In genomic region chr15:58987501-58988010, GRCh38 we compare ENCODE assay signal across 1 cellular context.
TF ChIP-seq lines count a peak whose summit lies in the region.

RNF111 (plus strand) TSS chr15:58987663; CDS start chr15:59030823, 43,160 bp downstream.

TF ChIP-seq in K562, 482 proteins besides CTCF, POLR2A, EP300 and RAD21 (continued from another document):
- 0 out of 6 replicates have a peak, but pooled peaks of 1 of the 3 experiments have one; percentile 14 for TF ChIP-seq ZBTB11 (CRISPR knock-in tag; IDR thresholded peaks at IDR 0.05)
- 0 out of 2 replicates have a peak, but pooled peaks have one; percentile 60 for TF ChIP-seq RUNX1 (IDR thresholded peaks at IDR 0.05; ENCODE audit: low read depth)
- no peak for TF ChIP-seq SFPQ (IDR thresholded peaks at IDR 0.05; ENCODE audit: low read depth, low read length)
- TF ChIP-seq KLF1 (tag; IDR thresholded peaks at IDR 0.05) = no peak
- TF ChIP-seq SMAD4 (CRISPR knock-in tag; conservative IDR thresholded peaks at IDR 0.05) = peak; percentile 41; the same call in 1 of the 2 replicates
- no peak for TF ChIP-seq GTF2B (IDR thresholded peaks at IDR 0.05; ENCODE audit: extremely low read depth, insufficient read length)
- peak; percentile 71 for TF ChIP-seq POLR2AphosphoS5 (IDR thresholded peaks at IDR 0.05; ENCODE audit: control insufficient read depth, insufficient read depth, low read depth, low read length)
- no peak for TF ChIP-seq TRIM25 (IDR thresholded peaks at IDR 0.05; ENCODE audit: borderline replicate concordance)
- TF ChIP-seq ZNF143 (CRISPR knock-in tag; IDR thresholded peaks at IDR 0.05) = no peak
- TF ChIP-seq ZFP91 (CRISPR knock-in tag; IDR thresholded peaks at IDR 0.05) = no peak
- no peak for TF ChIP-seq DDX20 (tag; IDR thresholded peaks at IDR 0.05; ENCODE audit: low read depth)
